ENCODE assay signal across 4 cellular contexts in the genomic region with DNA sequence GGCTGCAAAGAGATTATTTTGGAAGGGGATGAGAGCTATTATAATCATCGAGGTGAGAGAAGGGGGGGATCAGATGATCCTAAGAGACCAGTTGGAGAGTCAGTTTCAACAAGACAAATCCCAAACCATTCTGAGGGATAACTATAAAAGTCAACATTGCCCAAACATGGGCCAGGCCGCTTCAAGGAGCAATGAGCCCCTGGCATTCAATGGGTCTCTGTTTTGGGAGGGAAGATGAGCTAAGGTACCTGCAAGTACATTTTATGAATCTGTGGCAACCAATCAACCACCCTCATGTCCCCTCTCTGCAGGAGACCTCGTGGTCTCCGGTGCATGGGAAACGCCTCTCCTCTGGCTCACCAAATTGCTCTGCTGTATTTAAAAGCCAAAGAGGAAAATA.
"Had no signal": no experiment of that assay in that cellular context is flagged by ENCODE, and none has a peak within 500 bp of the region (broad histone marks: within the 10 kb centered on the region; RNA-seq: fewer than 3 reads in every experiment).

No MANE protein-coding gene starts in this region.

- DNase-seq: H9, HCEC 1CT, IMR-90 had no signal

- H3K4me3 Mint-ChIP-seq: GM23338, H9 had no signal

- H3K4me1 Mint-ChIP-seq: GM23338, H9 had no signal

- H3K27ac Mint-ChIP-seq: GM23338, H9 had no signal

- ATAC-seq: GM23338 had no signal

- H3K4me3 ChIP-seq: GM23338 had no signal
